Comparison of ENCODE assay signal across 10 cellular contexts in genomic region chr2:161104054-161104553, GRCh38. TPM values are rescaled to one million over a fixed set of nuclear protein-coding genes. Genes with fewer than 3 reads are reported as not detected.
A peak's percentile ranks its signal among the peaks of the same experiment; 100 is the strongest.
DNase-seq lines count a peak whose midpoint lies in the region; ATAC-seq and TF ChIP-seq lines count a peak whose summit lies in the region.
"Had no signal": no experiment of that assay in that cellular context is flagged by ENCODE, and none has a peak within 500 bp of the region (broad histone marks: within the 10 kb centered on the region; RNA-seq: fewer than 3 reads in every experiment).

No MANE protein-coding gene starts in this region.

- H3K36me3 Mint-ChIP-seq in naive thymus-derived CD8-positive, alpha-beta T cell = no peaks in the 10 kb centered on the region

- no peak for DNase-seq in activated CD4-positive, CD25-positive, alpha-beta regulatory T cell treated with anti-CD3 and anti-CD28 coated beads, Interleukin-2, amount 50 U/mL, for 72 hours
- DNase-seq in fibroblast of mammary gland (ENCODE audit: low read depth) (peak; percentile 15), hypothalamus (lab: John Stamatoyannopoulos, UW) (no peak), occipital lobe (lab: John Stamatoyannopoulos, UW) (no peak)
- no peak for DNase-seq in naive thymus-derived CD8-positive, alpha-beta T cell

- H3K27ac Mint-ChIP-seq in naive thymus-derived CD8-positive, alpha-beta T cell = no peak overlapping the region

- peaks cover 0 to 2% (median 0%) of the 10 kb centered on the region in 5 donors for H3K27me3 Mint-ChIP-seq in naive thymus-derived CD8-positive, alpha-beta T cell

- no peak overlapping the region for H3K4me3 Mint-ChIP-seq in naive thymus-derived CD8-positive, alpha-beta T cell

- no peak overlapping the region for H3K4me3 ChIP-seq in fibroblast of mammary gland (ENCODE audit: control insufficient read depth, low read depth, low read length)
- H3K4me3 ChIP-seq: A549, esophagus muscularis mucosa had no signal

- H3K4me1 Mint-ChIP-seq in naive thymus-derived CD8-positive, alpha-beta T cell = no peaks in the 10 kb centered on the region

- POLR2A ChIA-PET in naive thymus-derived CD8-positive, alpha-beta T cell (lab: Charles Lee) = no interaction called here

- H3K9me3 Mint-ChIP-seq in naive thymus-derived CD8-positive, alpha-beta T cell = no peaks in the 10 kb centered on the region

- peak; percentile 82 for ATAC-seq in activated CD4-positive, CD25-positive, alpha-beta regulatory T cell treated with anti-CD3 and anti-CD28 coated beads, Interleukin-2, amount 50 U/mL, for 24 hours
- ATAC-seq in GM21529 (IDR thresholded peaks at IDR 0.05; ENCODE audit: unreplicated experiment) = peak; percentile 94
- ATAC-seq in HG03432 (IDR thresholded peaks at IDR 0.05; ENCODE audit: unreplicated experiment) = peak; percentile 95
- ATAC-seq in naive thymus-derived CD8-positive, alpha-beta T cell = no peak

- no peak for TF ChIP-seq CTCF in fibroblast of mammary gland (conservative IDR thresholded peaks at IDR 0.05; ENCODE audit: control insufficient read depth, insufficient read depth, low read depth, low read length)

RNA-seq across cellular contexts. Expression of gene TANK, which starts 56.1 kb away (rescaled TPM):
- 89.5 TPM for total RNA-seq in occipital lobe
- total RNA-seq in naive thymus-derived CD8-positive, alpha-beta T cell = 10 to 100 TPM; 59.5 to 65.8 TPM
- 10 to 100 TPM; 32.7 to 43.8 (median 34.7) TPM for polyA plus RNA-seq in naive thymus-derived CD8-positive, alpha-beta T cell

Comparison
In these comparisons a context has a peak if more than half of its experiments do, and no peak if none do; other contexts are left out.
1. ATAC-seq: peak in activated CD4-positive, CD25-positive, alpha-beta regulatory T cell treated with anti-CD3 and anti-CD28 coated beads, Interleukin-2, amount 50 U/mL, for 24 hours (2 of 2), GM21529 (single experiment) and HG03432 (single experiment); none in naive thymus-derived CD8-positive, alpha-beta T cell (0 of 2).